In the genomic region with DNA sequence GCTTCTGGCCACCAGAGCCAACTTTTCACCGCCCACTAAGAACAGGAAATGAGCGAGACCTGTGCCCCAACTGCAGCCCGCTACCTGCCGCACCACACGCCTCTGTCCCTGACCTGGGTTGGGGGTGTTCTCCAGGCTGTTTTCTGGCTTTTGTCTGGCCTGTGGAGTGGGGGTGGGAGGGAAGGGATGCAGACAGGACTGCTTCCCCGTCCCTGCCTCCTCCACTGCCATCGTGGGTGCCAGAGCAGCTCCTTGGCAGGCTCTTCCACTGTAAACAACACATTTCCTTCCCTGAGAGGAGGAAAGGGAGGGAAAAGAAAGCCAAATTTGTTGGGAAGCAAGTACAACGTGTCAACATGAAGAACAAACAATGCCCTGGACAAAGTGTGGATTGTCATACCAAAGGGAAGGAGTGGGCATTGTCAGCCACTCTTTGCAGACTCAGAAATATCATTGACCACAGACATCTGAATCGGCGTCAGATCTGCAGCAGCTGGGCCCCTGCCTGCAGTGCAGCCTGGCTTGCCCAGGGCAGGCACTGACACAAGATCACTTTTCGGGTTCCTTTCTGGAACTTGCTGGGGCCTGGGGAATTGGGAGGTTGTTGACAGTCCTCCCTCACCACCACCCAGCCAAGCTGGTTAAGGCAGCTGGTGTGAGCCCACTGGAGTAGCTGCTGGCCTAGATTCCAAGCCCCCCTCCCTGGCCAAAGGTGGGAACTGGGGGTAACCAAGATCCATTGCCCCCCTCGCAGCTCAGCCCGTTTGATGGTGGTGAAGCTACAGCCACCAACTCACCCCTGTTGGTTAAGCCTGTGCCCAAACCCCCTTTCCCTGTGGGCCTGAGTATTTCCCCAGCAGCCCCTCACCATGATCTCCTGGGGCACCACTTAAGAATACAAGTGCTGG, we compare ENCODE assay signal across 9 cellular contexts. TPM values are rescaled to one million over a fixed set of nuclear protein-coding genes. Genes with fewer than 3 reads are reported as not detected.
DNase-seq lines count a peak whose midpoint lies in the region; TF ChIP-seq lines count a peak whose summit lies in the region.
"Had no signal": no experiment of that assay in that cellular context is flagged by ENCODE, and none has a peak within 500 bp of the region (broad histone marks: within the 10 kb centered on the region; RNA-seq: fewer than 3 reads in every experiment).

No MANE protein-coding gene starts in this region.

- H4K8ac ChIP-seq in mesendoderm (ENCODE audit: low read depth, low read length), result no peak overlapping the region

- peak overlapping the region; percentile 3 for H3K56ac ChIP-seq in mesendoderm (ENCODE audit: low read length)

- WGBS in mesendoderm (ENCODE audit: extremely low coverage, insufficient coverage, low lambda C conversion rate), result no CpG with 5 or more reads among the region's 13 CpGs
- WGBS in suprapubic skin, result 55% methylated on average over 12 of the region's 13 CpGs

- H3K4me1 ChIP-seq in Loucy (ENCODE audit: insufficient read depth, low read length, poor library complexity, severe bottlenecking) (peaks cover 26% of the 10 kb centered on the region), mesendoderm (ENCODE audit: control insufficient read depth, low read depth, low read length) (peaks cover 8% of the 10 kb centered on the region), suprapubic skin (peaks cover 50% of the 10 kb centered on the region)

- DNase-seq in caudate nucleus (lab: John Stamatoyannopoulos, UW) (peak in 7 of 61 donors; percentile 13 to 60 (median 32)), mesendoderm (no peak), suprapubic skin (ENCODE audit: low spot score in 2 of 2) (no peak), T1000 (lab: John Stamatoyannopoulos, UW) (no peak), SIG-M5 (lab: John Stamatoyannopoulos, UW) (no peak)
- DNase-seq in stimulated activated CD4-positive, alpha-beta T cell treated with anti-CD3 and anti-CD28 coated beads, Interleukin-4, amount 100 ng/mL, for 24 hours, result no peak
- DNase-seq: activated naive CD8-positive, alpha-beta T cell treated with anti-CD3 and anti-CD28 coated beads for 36 hours; NCI-H146 had no signal

- no peaks in the 10 kb centered on the region for H3K79me2 ChIP-seq in Loucy (ENCODE audit: insufficient read depth, low read length)
- H3K79me2 ChIP-seq in mesendoderm (ENCODE audit: control insufficient read depth, insufficient read depth, low read length), result no peaks in the 10 kb centered on the region

- H3F3A ChIP-seq in Loucy (ENCODE audit: low read depth), result no peaks in the 10 kb centered on the region

- no peaks in the 10 kb centered on the region for H3K79me1 ChIP-seq in mesendoderm (ENCODE audit: low read length)

- H3K4me2 ChIP-seq in Loucy (ENCODE audit: low read depth, low read length, poor library complexity, severe bottlenecking) (peak overlapping the region; percentile 7), mesendoderm (ENCODE audit: low read length) (no peak overlapping the region)

- H3K4me3 ChIP-seq in Loucy (ENCODE audit: low read length, poor library complexity, severe bottlenecking) (no peak overlapping the region), mesendoderm (ENCODE audit: low read length) (no peak overlapping the region), suprapubic skin (no peak overlapping the region)

- no peak overlapping the region for H2BK15ac ChIP-seq in mesendoderm (replicated peaks; ENCODE audit: low read depth)

- H3K36me3 ChIP-seq in Loucy (ENCODE audit: insufficient read depth, low read length), result peaks cover 17% of the 10 kb centered on the region; the same call in 1 of the 2 replicates
- no peaks in the 10 kb centered on the region for H3K36me3 ChIP-seq in mesendoderm (ENCODE audit: control insufficient read depth, insufficient read depth, low read length)
- peaks cover 17% of the 10 kb centered on the region for H3K36me3 ChIP-seq in suprapubic skin

- no peak for TF ChIP-seq POLR2A in suprapubic skin (IDR thresholded peaks at IDR 0.05)

- H3K23ac ChIP-seq in mesendoderm (ENCODE audit: low read length), result peak overlapping the region; percentile 80

- no peak for TF ChIP-seq EP300 in suprapubic skin (IDR thresholded peaks at IDR 0.05)

- H4K5ac ChIP-seq in mesendoderm (ENCODE audit: low read length), result no peak overlapping the region

- H2BK120ac ChIP-seq in mesendoderm (ENCODE audit: low read depth, low read length), result no peak overlapping the region

- H3K4ac ChIP-seq in mesendoderm (ENCODE audit: low read depth, low read length), result no peak overlapping the region

- no peaks in the 10 kb centered on the region for H4K20me1 ChIP-seq in Loucy (ENCODE audit: insufficient read depth, low read length, poor library complexity, severe bottlenecking)

- H2AFZ ChIP-seq in Loucy (ENCODE audit: low read length), result no peak overlapping the region

- H3K9ac ChIP-seq in Loucy (ENCODE audit: low read depth, low read length, poor library complexity, severe bottlenecking) (peak overlapping the region; percentile 40), mesendoderm (ENCODE audit: low read length) (no peak overlapping the region)

- H3K27ac ChIP-seq in caudate nucleus (ENCODE audit: low read depth, low read length) (peak overlapping the region; percentile 94), mesendoderm (ENCODE audit: low read depth, low read length) (no peak overlapping the region), suprapubic skin (peak overlapping the region; percentile 4)

- TF ChIP-seq CTCF in Loucy (conservative IDR thresholded peaks at IDR 0.05; ENCODE audit: low read length) (no peak), suprapubic skin (IDR thresholded peaks at IDR 0.05) (no peak)

- H2BK5ac ChIP-seq in mesendoderm (ENCODE audit: low read length), result no peak overlapping the region

- H3K18ac ChIP-seq in mesendoderm (ENCODE audit: low read length), result no peak overlapping the region

- H3K27me3 ChIP-seq in Loucy (ENCODE audit: insufficient read depth, low read length, poor library complexity, severe bottlenecking) (no peaks in the 10 kb centered on the region), mesendoderm (ENCODE audit: insufficient read depth, low read length, poor library complexity) (no peaks in the 10 kb centered on the region), suprapubic skin (no peaks in the 10 kb centered on the region)

- no peak overlapping the region for H2AK5ac ChIP-seq in mesendoderm (ENCODE audit: low read length)

- H3K9me2 ChIP-seq in Loucy (replicated peaks; ENCODE audit: low read depth, low read length), result no peaks in the 10 kb centered on the region

- H3K9me3 ChIP-seq in Loucy (ENCODE audit: insufficient read depth, low read depth, low read length) (no peaks in the 10 kb centered on the region), suprapubic skin (no peaks in the 10 kb centered on the region)

RNA-seq across cellular contexts. Expression of gene TRIM8, which starts 22.6 kb away (rescaled TPM):
- 22.6 TPM for polyA plus RNA-seq in mesendoderm (2013, experiment 1 of 2)
- polyA plus RNA-seq in mesendoderm (2013, experiment 2 of 2), result 23.2 TPM
- total RNA-seq in suprapubic skin, result 100 to 1,000 TPM in 2 of 4 donors, 10 to 100 TPM in 2; 73.1 to 113 (median 96.1) TPM
